ENCODE assay signal across 9 cellular contexts in the genomic region with DNA sequence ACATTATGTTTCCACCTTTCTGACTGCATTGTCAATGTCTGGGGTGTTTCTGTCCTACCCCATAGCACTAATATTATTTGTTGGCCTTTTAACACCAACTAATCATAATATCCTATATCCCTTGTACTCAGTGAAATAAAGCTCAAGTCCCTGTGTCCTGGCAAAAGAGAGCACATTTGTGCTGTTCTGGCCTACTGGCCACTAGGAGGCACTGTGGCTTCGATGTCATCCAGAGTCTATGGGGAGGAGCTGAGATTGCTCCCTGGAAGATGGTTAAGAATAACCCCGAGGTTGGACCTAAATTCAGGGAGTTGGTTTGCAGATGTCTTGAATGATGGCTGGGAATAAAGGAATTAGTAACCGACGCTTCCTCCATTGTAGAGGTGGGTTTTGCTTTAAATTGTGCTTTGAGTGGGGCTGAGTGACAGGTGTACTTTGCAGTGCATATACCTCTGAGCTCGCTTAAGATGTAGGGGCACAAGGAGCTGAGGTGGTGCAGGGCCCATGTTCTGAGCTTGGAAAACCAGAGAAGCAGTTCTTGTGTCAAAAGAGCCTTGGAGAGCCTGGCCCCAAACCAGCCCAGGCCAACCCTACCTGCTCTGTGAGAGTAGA.
DNase-seq lines count a peak whose midpoint lies in the region; ATAC-seq, FAIRE-seq and TF ChIP-seq lines count a peak whose summit lies in the region.
"Had no signal": no experiment of that assay in that cellular context is flagged by ENCODE, and none has a peak within 500 bp of the region (broad histone marks: within the 10 kb centered on the region; RNA-seq: fewer than 3 reads in every experiment).

No MANE protein-coding gene starts in this region.

- H3K9me2 ChIP-seq in GM23338 (ENCODE audit: insufficient read depth) = no peaks in the 10 kb centered on the region

- H2AFZ ChIP-seq in GM23338 (no peak overlapping the region), endothelial cell of umbilical vein (ENCODE audit: low read depth, low read length) (peak overlapping the region; percentile 38)

- no peaks in the 10 kb centered on the region for H3K9me1 ChIP-seq in endothelial cell of umbilical vein (replicated peaks; ENCODE audit: control insufficient read depth, extremely low read depth, insufficient read depth, low read length)

- H3K36me3 Mint-ChIP-seq in GM23338 (ENCODE audit: low read depth) = no peaks in the 10 kb centered on the region
- H3K36me3 Mint-ChIP-seq in osteocyte (ENCODE audit: unreplicated experiment) = no peaks in the 10 kb centered on the region

- H3K4me1 ChIP-seq in GM23338 (ENCODE audit: insufficient read depth) (no peaks in the 10 kb centered on the region), endothelial cell of umbilical vein (ENCODE audit: control insufficient read depth, extremely low read depth, insufficient read depth, low read length) (peaks cover 40% of the 10 kb centered on the region), vagina (no peaks in the 10 kb centered on the region)

- H3K27ac ChIP-seq in GM23338 (ENCODE audit: low read depth) = no peak overlapping the region
- H3K27ac ChIP-seq in endothelial cell of umbilical vein (ENCODE audit: insufficient read depth, low read depth, low read length) = peak overlapping the region; percentile 70
- H3K27ac ChIP-seq in vagina = no peak overlapping the region

- TF ChIP-seq CTCF in GM23338 (conservative IDR thresholded peaks at IDR 0.05; ENCODE audit: low read depth in 2 of 2) = peak; percentile 96 to 99
- peak; percentile 97 for TF ChIP-seq CTCF in LNCAP (IDR thresholded peaks at IDR 0.05)
- TF ChIP-seq CTCF in endothelial cell of umbilical vein (IDR thresholded peaks at IDR 0.05; ENCODE audit: extremely low read depth in 1 of 2, insufficient read depth in 1 of 2, low read depth in 1 of 2, low read length in 2 of 2) = peak; percentile 62 to 89
- peak; percentile 53 for TF ChIP-seq CTCF in osteocyte (IDR thresholded peaks at IDR 0.05)
- no peak for TF ChIP-seq CTCF in vagina (IDR thresholded peaks at IDR 0.05)

- CTCF ChIA-PET in endothelial cell of umbilical vein (lab: Charles Lee) = interaction anchor here (0.6 to 3.0 kb wide), 36 partner anchors 9 to 441 kb away, joined by 3 to 88 read pairs (median 6); no protein-coding TSS in a partner anchor

- H3K27me3 ChIP-seq in GM23338 (ENCODE audit: insufficient read depth) (no peaks in the 10 kb centered on the region), endothelial cell of umbilical vein (ENCODE audit: control insufficient read depth in 2 of 2, insufficient read depth in 2 of 2, low read length in 2 of 2) (no peaks in the 10 kb centered on the region), vagina (no peaks in the 10 kb centered on the region)

- no peak for FAIRE-seq in endothelial cell of umbilical vein (lab: Jason Lieb, UNC)
- FAIRE-seq: G401.6 had no signal

- no peak overlapping the region for H3K4me3 ChIP-seq in GM23338
- H3K4me3 ChIP-seq in endothelial cell of umbilical vein (replicated peaks in 1 of 3; ENCODE audit: insufficient read depth in 1 of 3, low read depth in 1 of 3, low read length in 3 of 3) = no peak overlapping the region
- H3K4me3 ChIP-seq in vagina = no peak overlapping the region

- H3K36me3 ChIP-seq in GM23338 (ENCODE audit: insufficient read depth) = no peaks in the 10 kb centered on the region
- no peaks in the 10 kb centered on the region for H3K36me3 ChIP-seq in endothelial cell of umbilical vein (ENCODE audit: control insufficient read depth in 2 of 2, extremely low read depth in 1 of 2, insufficient read depth in 2 of 2, low read length in 2 of 2)
- H3K36me3 ChIP-seq in vagina = no peaks in the 10 kb centered on the region

- peaks cover 6% of the 10 kb centered on the region; the same call in 2 of the 3 replicates for H3K4me1 Mint-ChIP-seq in GM23338
- peaks cover 91% of the 10 kb centered on the region for H3K4me1 Mint-ChIP-seq in osteocyte (ENCODE audit: unreplicated experiment)

- BruUV-seq in endothelial cell of umbilical vein (replicated peaks; lab: Mats Ljungman, UMichigan) = no TSS peak

- no peaks in the 10 kb centered on the region for H3F3A ChIP-seq in GM23338 (replicated peaks; ENCODE audit: low read depth)

- intact Hi-C loops in endothelial cell of umbilical vein (cut with micrococcal nuclease) = loop anchor here (1.0 to 2.0 kb wide), 5 partner anchors 10 to 75 kb away; no protein-coding TSS in a partner anchor
- intact Hi-C loops in vagina (cut with DNase I) = no loop called here

- H3K79me2 ChIP-seq in GM23338 (replicated peaks; ENCODE audit: insufficient read depth) (no peaks in the 10 kb centered on the region), endothelial cell of umbilical vein (ENCODE audit: control insufficient read depth, insufficient read depth, low read length) (no peaks in the 10 kb centered on the region)

- no peaks in the 10 kb centered on the region for H3K9me3 Mint-ChIP-seq in GM23338
- peaks cover 3% of the 10 kb centered on the region for H3K9me3 Mint-ChIP-seq in osteocyte (ENCODE audit: unreplicated experiment)

- ATAC-seq in GM23338 = peak; percentile 96

- H3K4me3 Mint-ChIP-seq in GM23338 = no peak overlapping the region
- H3K4me3 Mint-ChIP-seq in osteocyte (ENCODE audit: unreplicated experiment) = no peak overlapping the region

- no peak overlapping the region for H3K9ac ChIP-seq in endothelial cell of umbilical vein (replicated peaks; ENCODE audit: extremely low read depth, insufficient read depth, low read length)

- H3K9me3 ChIP-seq in endothelial cell of umbilical vein (replicated peaks; ENCODE audit: control insufficient read depth, insufficient read depth, low read length) (no peaks in the 10 kb centered on the region), vagina (no peaks in the 10 kb centered on the region)

- peak; percentile 6 for DNase-seq in NCI-H2171 treated with DMSO at 0.1 percent for 48 hours (lab: John Stamatoyannopoulos, UW)
- no peak for DNase-seq in NCI-H2171 (lab: John Stamatoyannopoulos, UW)
- peak; percentile 84 for DNase-seq in GM23338 (ENCODE audit: low spot score)
- peak; percentile 66 for DNase-seq in activated CD4-positive, alpha-beta T cell treated with anti-CD3 and anti-CD28 coated beads for 48 hours
- DNase-seq in endothelial cell of umbilical vein (ENCODE audit: low read depth, low spot score) = peak; percentile 48
- no peak for DNase-seq in osteocyte (ENCODE audit: extremely low spot score, unreplicated experiment)
- no peak for DNase-seq in vagina (ENCODE audit: extremely low spot score in 2 of 2)

- H3K4me2 ChIP-seq in GM23338 = no peak overlapping the region
- peak overlapping the region; percentile 40 for H3K4me2 ChIP-seq in endothelial cell of umbilical vein (ENCODE audit: insufficient read depth, low read length)

- H3K27me3 Mint-ChIP-seq in GM23338 (ENCODE audit: insufficient read depth, low read depth, poor library complexity) (no peaks in the 10 kb centered on the region), osteocyte (ENCODE audit: unreplicated experiment) (no peaks in the 10 kb centered on the region)

- dilution Hi-C loops in endothelial cell of umbilical vein (cut with MboI; ENCODE audit: extremely low pct_ligation_motif_present, low sequenced_read_pairs) = no loop called here

- H4K20me1 ChIP-seq in GM23338 (replicated peaks; ENCODE audit: insufficient read depth) = no peaks in the 10 kb centered on the region
- no peaks in the 10 kb centered on the region for H4K20me1 ChIP-seq in endothelial cell of umbilical vein (replicated peaks; ENCODE audit: control insufficient read depth, extremely low read depth, insufficient read depth, low read length)

- H3K27ac Mint-ChIP-seq in GM23338 = no peak overlapping the region
- H3K27ac Mint-ChIP-seq in osteocyte (ENCODE audit: unreplicated experiment) = peak overlapping the region; percentile 81

- TF ChIP-seq POLR2A in endothelial cell of umbilical vein (IDR thresholded peaks at IDR 0.05; ENCODE audit: low read depth, low read length) = no peak
- TF ChIP-seq POLR2A in vagina (IDR thresholded peaks at IDR 0.05) = no peak

- POLR2A ChIA-PET in endothelial cell of umbilical vein (lab: Charles Lee) = interaction anchor here (1.0 kb wide), 1 partner anchor 30 kb away, joined by 3 read pairs; no protein-coding TSS in a partner anchor

TF ChIP-seq in endothelial cell of umbilical vein, 7 proteins besides CTCF, POLR2A, EP300 and RAD21:
- no peak for TF ChIP-seq GATA2 (IDR thresholded peaks at IDR 0.05; ENCODE audit: insufficient read depth, insufficient read length, low read depth, low read length)

Comparison
In these comparisons a context has a peak if more than half of its experiments do, and no peak if none do; other contexts are left out.
1. DNase-seq: peak in NCI-H2171 treated with DMSO at 0.1 percent for 48 hours (single experiment), GM23338 (single experiment), activated CD4-positive, alpha-beta T cell treated with anti-CD3 and anti-CD28 coated beads for 48 hours (single experiment) and endothelial cell of umbilical vein (single experiment); none in NCI-H2171 (single experiment), osteocyte (single experiment) and vagina (0 of 2).
2. CTCF ChIP-seq: peak in GM23338 (2 of 2), LNCAP (single experiment), endothelial cell of umbilical vein (2 of 2) and osteocyte (single experiment); none in vagina (0 of 3).